Comparison of ENCODE assay signal across 14 cellular contexts in genomic region chr11:125872138-125872491, GRCh38. TPM values are rescaled to one million over a fixed set of nuclear protein-coding genes. Genes with fewer than 3 reads are reported as not detected.
"Had no signal": no experiment of that assay in that cellular context is flagged by ENCODE, and none has a peak within 500 bp of the region (broad histone marks: within the 10 kb centered on the region; RNA-seq: fewer than 3 reads in every experiment).

No MANE protein-coding gene starts in this region.

- H3K36me3 Mint-ChIP-seq: natural killer cell had no signal

- H3K79me2 ChIP-seq: parathyroid adenoma had no signal

- H3K27me3 ChIP-seq: thyroid gland had no signal

- H3K36me3 ChIP-seq: left ventricle myocardium inferior, neutrophil, thyroid gland had no signal

- H2AFZ ChIP-seq: parathyroid adenoma had no signal

- H3K27ac Mint-ChIP-seq: activated CD4-positive, alpha-beta memory T cell treated with anti-CD3 and anti-CD28 coated beads, Interleukin-2, amount 10 ng/mL, durations not matched to agents 7 days and 5 days; activated T-cell treated with anti-CD3 and anti-CD28 coated beads, Interleukin-2, amount 50 U/mL, for 24 hours; natural killer cell had no signal

- H3K4me1 Mint-ChIP-seq: activated CD4-positive, alpha-beta memory T cell treated with anti-CD3 and anti-CD28 coated beads, Interleukin-2, amount 10 ng/mL, durations not matched to agents 7 days and 5 days had no signal

- FAIRE-seq: astrocyte, kidney had no signal

- H3K4me3 Mint-ChIP-seq: activated CD4-positive, alpha-beta memory T cell treated with anti-CD3 and anti-CD28 coated beads, Interleukin-2, amount 10 ng/mL, durations not matched to agents 7 days and 5 days; activated T-cell treated with anti-CD3 and anti-CD28 coated beads, Interleukin-2, amount 50 U/mL, for 24 hours; natural killer cell had no signal

- H3K9ac ChIP-seq: parathyroid adenoma had no signal

- H3K27me3 Mint-ChIP-seq: activated CD4-positive, alpha-beta memory T cell treated with anti-CD3 and anti-CD28 coated beads, Interleukin-2, amount 10 ng/mL, durations not matched to agents 7 days and 5 days had no signal

- H3K27ac ChIP-seq: left ventricle myocardium inferior, neutrophil, parathyroid adenoma, thyroid gland had no signal

- H3K4me3 ChIP-seq: left ventricle myocardium inferior, thyroid gland had no signal

- H3K9me3 ChIP-seq: left ventricle myocardium inferior, neutrophil, thyroid gland had no signal

- H3K4me1 ChIP-seq: left ventricle myocardium inferior, parathyroid adenoma, thyroid gland had no signal

- DNase-seq: activated effector memory CD4-positive, alpha-beta T cell treated with Interleukin-2 at 50 U/mL for 16 hours; activated naive CD4-positive, alpha-beta T cell treated with anti-CD3 and anti-CD28 coated beads, Interleukin-2, amount 50 U/mL, for 16 hours; activated T-cell treated with anti-CD3 and anti-CD28 coated beads, Interleukin-2, amount 50 U/mL, for 24 hours; kidney; left ventricle myocardium inferior; natural killer cell had no signal

- H3K9me3 Mint-ChIP-seq: activated CD4-positive, alpha-beta memory T cell treated with anti-CD3 and anti-CD28 coated beads, Interleukin-2, amount 10 ng/mL, durations not matched to agents 7 days and 5 days; activated T-cell treated with anti-CD3 and anti-CD28 coated beads, Interleukin-2, amount 50 U/mL, for 24 hours; natural killer cell had no signal

RNA-seq across cellular contexts. Expression of gene DDX25, which starts 32.2 kb away (rescaled TPM):
- total RNA-seq: activated CD4-positive, alpha-beta memory T cell treated with anti-CD3 and anti-CD28 coated beads, Interleukin-2, amount 10 ng/mL, durations not matched to agents 7 days and 5 days; natural killer cell had no signal

RNA-seq across cellular contexts. Expression of gene PATE4, which starts 39.0 kb away (rescaled TPM):
- total RNA-seq: activated CD4-positive, alpha-beta memory T cell treated with anti-CD3 and anti-CD28 coated beads, Interleukin-2, amount 10 ng/mL, durations not matched to agents 7 days and 5 days; astrocyte; kidney; left ventricle myocardium inferior; mucosa of gallbladder; natural killer cell; renal cortical epithelial cell; thyroid gland had no signal
- polyA plus RNA-seq: adipose tissue had no signal
